ENCODE assay signal across 1 cellular context in the genomic region with DNA sequence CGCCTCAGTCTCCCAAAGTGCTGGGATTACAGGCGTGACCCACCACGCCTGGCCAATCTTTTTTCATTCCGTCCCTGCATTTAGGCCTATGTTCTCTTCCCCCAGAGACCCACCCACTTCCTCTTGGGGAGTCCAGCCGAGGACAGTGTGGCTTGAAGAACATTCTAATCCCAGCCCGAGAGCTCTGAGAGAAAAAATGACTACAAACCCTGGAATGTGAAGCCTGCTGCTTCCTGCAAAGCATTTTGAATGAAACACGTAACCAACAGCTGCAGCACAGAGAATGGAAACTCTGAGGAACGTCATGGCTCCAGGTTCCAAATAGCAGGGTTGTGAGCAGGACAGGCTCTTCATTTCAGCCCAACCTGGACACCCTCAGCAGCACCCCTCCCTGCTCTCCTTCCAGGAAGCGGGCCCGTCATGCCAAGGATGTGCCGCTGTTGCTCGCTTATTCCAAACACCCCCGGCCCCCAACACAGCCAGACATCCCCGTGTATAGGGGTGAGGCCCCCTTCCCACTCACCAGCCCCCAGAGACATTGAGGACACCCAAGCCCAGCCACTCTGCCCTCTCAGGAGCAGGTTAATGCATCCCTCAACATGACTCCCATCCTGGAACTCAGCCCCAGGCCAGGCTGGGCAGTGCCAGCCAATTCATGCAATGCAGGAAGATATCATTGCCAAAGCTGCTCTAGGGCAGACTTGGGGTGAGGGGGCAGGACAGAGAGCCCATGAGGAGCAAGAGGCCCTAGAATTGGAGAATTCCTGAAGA.
A peak's percentile ranks its signal among the peaks of the same experiment; 100 is the strongest.
TF ChIP-seq lines count a peak whose summit lies in the region.

No MANE protein-coding gene starts in this region.

TF ChIP-seq in A549, 52 proteins besides CTCF, POLR2A, EP300 and RAD21 (continued from another document):
- peak; percentile 61 for TF ChIP-seq GATA3 (IDR thresholded peaks at IDR 0.05; ENCODE audit: borderline replicate concordance)
- TF ChIP-seq, protein P1, sequence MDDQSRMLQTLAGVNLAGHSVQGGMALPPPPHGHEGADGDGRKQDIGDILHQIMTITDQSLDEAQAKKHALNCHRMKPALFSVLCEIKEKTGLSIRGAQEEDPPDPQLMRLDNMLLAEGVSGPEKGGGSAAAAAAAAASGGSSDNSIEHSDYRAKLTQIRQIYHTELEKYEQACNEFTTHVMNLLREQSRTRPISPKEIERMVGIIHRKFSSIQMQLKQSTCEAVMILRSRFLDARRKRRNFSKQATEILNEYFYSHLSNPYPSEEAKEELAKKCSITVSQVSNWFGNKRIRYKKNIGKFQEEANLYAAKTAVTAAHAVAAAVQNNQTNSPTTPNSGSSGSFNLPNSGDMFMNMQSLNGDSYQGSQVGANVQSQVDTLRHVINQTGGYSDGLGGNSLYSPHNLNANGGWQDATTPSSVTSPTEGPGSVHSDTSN (IDR thresholded peaks at IDR 0.05): peak; percentile 63
- TF ChIP-seq SREBF2 (IDR thresholded peaks at IDR 0.05): no peak
- TF ChIP-seq, protein P2, sequence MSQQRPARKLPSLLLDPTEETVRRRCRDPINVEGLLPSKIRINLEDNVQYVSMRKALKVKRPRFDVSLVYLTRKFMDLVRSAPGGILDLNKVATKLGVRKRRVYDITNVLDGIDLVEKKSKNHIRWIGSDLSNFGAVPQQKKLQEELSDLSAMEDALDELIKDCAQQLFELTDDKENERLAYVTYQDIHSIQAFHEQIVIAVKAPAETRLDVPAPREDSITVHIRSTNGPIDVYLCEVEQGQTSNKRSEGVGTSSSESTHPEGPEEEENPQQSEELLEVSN (IDR thresholded peaks at IDR 0.05; ENCODE audit: borderline replicate concordance, low read depth): no peak
- TF ChIP-seq JUNB (IDR thresholded peaks at IDR 0.05): peak; percentile 25; the same call in 1 of the 2 replicates
- no peak for TF ChIP-seq RCOR1 (IDR thresholded peaks at IDR 0.05; ENCODE audit: low read depth, low read length)
- TF ChIP-seq, protein P3, sequence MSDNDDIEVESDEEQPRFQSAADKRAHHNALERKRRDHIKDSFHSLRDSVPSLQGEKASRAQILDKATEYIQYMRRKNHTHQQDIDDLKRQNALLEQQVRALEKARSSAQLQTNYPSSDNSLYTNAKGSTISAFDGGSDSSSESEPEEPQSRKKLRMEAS (IDR thresholded peaks at IDR 0.05): peak; percentile 64
- TF ChIP-seq FOSL2 (IDR thresholded peaks at IDR 0.05): peak; percentile 55; the same call in 1 of the 2 replicates
- peak; percentile 89 for TF ChIP-seq FOSL2 (CRISPR knock-in tag; IDR thresholded peaks at IDR 0.05)
- TF ChIP-seq FOSB (CRISPR knock-in tag; IDR thresholded peaks at IDR 0.05): no peak
- TF ChIP-seq, protein P4, sequence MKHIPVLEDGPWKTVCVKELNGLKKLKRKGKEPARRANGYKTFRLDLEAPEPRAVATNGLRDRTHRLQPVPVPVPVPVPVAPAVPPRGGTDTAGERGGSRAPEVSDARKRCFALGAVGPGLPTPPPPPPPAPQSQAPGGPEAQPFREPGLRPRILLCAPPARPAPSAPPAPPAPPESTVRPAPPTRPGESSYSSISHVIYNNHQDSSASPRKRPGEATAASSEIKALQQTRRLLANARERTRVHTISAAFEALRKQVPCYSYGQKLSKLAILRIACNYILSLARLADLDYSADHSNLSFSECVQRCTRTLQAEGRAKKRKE (CRISPR knock-in tag; IDR thresholded peaks at IDR 0.05; ENCODE audit: low read depth): no peak
- TF ChIP-seq CHD2 (IDR thresholded peaks at IDR 0.05; ENCODE audit: low read length, partially characterized antibody): no peak
- no peak for TF ChIP-seq HEYL (CRISPR knock-in tag; IDR thresholded peaks at IDR 0.05)
- no peak for TF ChIP-seq MYC (IDR thresholded peaks at IDR 0.05; ENCODE audit: borderline replicate concordance, low read length)
- TF ChIP-seq CBX8 (IDR thresholded peaks at IDR 0.05): no peak
- TF ChIP-seq TFCP2L1 (CRISPR knock-in tag; IDR thresholded peaks at IDR 0.05): no peak
- no peak for TF ChIP-seq ZSCAN20 (CRISPR knock-in tag; IDR thresholded peaks at IDR 0.05)
- no peak for TF ChIP-seq ESRRA (IDR thresholded peaks at IDR 0.05; ENCODE audit: borderline replicate concordance, low read length)
